Comparison of ENCODE assay signal across 8 cellular contexts in the genomic region with DNA sequence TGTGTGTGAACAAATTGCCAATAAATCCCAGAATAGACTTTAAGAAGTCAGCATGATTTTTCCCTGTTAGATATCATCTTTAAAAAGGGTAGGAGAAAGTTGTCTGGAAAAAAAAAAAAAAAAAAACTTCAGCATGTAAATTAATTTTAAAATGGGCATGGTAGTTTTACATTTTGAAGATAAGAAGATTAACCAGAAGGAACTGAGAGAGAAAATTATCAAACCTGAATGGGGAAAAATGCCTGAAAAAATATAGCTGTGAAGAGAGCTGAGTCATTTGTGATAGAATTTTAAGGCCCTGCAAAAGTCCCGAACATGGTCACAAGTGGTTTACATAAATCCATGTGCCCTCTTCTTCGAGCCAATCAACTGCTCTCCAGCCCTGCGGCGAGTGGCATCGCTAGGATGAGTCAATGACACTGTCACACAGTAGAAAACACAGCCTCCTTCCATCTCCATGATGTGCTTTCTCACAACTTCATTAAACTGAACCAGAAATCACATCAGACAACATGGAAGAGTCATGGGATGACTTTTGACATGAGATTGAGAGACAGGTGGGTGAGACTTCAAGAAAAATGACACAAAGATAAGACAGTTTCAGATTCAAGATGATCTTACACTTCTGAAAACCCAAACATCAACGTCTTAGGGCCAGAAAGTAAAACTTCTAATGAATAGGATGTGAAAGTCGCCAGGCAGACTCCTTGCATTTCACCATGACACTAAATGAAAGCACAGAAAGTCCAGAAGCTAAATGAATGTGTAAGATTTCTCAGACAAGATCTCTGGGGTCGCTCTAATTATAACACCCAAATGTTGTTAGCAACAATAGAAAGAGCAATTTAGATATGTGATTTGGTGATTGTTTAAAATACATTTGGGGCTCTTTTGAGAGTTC.
DNase-seq lines count a peak whose midpoint lies in the region; ATAC-seq and TF ChIP-seq lines count a peak whose summit lies in the region.

No MANE protein-coding gene starts in this region.

- no peak for TF ChIP-seq CTCF in WTC11 (IDR thresholded peaks at IDR 0.05)

- DNase-seq in activated CD4-positive, CD25-positive, alpha-beta regulatory T cell treated with anti-CD3 and anti-CD28 coated beads, Interleukin-2, amount 50 U/mL, for 72 hours: peak; percentile 52
- DNase-seq in stimulated activated CD4-positive, alpha-beta T cell treated with anti-CD3 and anti-CD28 coated beads, Interleukin-12 subunit alpha, Interleukin-12 subunit beta, amount 100 ng/mL, for 4 hours: peak; percentile 59
- DNase-seq in NCI-H1048 (lab: John Stamatoyannopoulos, UW) (no peak), WTC11 (ENCODE audit: low spot score) (no peak), NCI-H524 (lab: John Stamatoyannopoulos, UW) (no peak), DMS79 treated with DMSO at 0.1 percent for 48 hours (lab: John Stamatoyannopoulos, UW) (no peak)

- H3K36me3 Mint-ChIP-seq in WTC11: no peaks in the 10 kb centered on the region

- no peak overlapping the region for H3K27ac Mint-ChIP-seq in WTC11

- ATAC-seq in GM18868 (IDR thresholded peaks at IDR 0.05; ENCODE audit: unreplicated experiment) (peak; percentile 91), HG02885 (IDR thresholded peaks at IDR 0.05; ENCODE audit: poor library complexity, unreplicated experiment) (peak; percentile 88), WTC11 (no peak)

- peaks cover 13% of the 10 kb centered on the region for H3K4me1 Mint-ChIP-seq in WTC11

- POLR2A ChIA-PET in WTC11 (lab: Charles Lee): no interaction called here

- no peak overlapping the region for H3K4me3 Mint-ChIP-seq in WTC11

- H3K27me3 Mint-ChIP-seq in WTC11 (ENCODE audit: low read depth): no peaks in the 10 kb centered on the region

- CTCF ChIA-PET in WTC11 (lab: Charles Lee): no interaction called here

- peaks cover 15% of the 10 kb centered on the region for H3K9me3 Mint-ChIP-seq in WTC11

TF ChIP-seq in WTC11, 78 proteins besides CTCF, POLR2A, EP300 and RAD21:
- TF ChIP-seq, protein P1, sequence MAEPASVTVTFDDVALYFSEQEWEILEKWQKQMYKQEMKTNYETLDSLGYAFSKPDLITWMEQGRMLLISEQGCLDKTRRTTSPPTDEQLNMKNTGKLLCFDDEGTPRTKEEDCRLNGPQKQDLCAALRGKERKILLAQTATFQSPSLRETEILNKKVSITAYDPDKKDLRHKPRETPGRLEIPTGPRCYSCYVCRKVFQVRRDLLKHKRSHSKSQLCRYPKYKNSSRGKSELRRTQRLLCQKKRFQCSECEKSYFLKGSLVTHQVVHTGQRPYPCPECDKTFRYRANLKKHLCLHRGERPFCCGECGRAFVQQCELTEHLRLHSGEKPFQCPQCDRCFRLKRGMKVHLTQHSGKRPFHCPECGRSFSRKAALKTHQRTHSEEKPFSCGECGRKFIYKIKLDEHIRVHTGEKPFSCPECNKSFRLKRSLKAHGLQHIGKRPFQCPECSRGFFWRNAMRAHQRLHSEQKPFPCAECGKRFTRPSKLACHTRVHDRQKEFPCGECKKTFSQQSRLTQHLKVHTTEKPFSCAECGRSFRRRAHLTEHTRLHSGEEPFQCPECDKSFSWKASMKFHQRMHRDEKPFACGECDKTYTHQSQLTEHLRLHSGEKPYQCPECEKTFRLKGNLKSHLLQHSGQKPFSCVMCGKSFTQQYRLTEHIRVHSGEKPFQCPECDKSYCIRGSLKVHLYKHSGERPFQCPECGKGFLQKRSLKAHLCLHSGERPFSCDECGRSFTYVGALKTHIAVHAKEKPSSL (CRISPR knock-in tag; conservative IDR thresholded peaks at IDR 0.05): no peak
- no peak for TF ChIP-seq SMAD4 (CRISPR knock-in tag; IDR thresholded peaks at IDR 0.05)
- no peak for TF ChIP-seq ZNF671 (CRISPR knock-in tag; IDR thresholded peaks at IDR 0.05)
- TF ChIP-seq, protein P2, sequence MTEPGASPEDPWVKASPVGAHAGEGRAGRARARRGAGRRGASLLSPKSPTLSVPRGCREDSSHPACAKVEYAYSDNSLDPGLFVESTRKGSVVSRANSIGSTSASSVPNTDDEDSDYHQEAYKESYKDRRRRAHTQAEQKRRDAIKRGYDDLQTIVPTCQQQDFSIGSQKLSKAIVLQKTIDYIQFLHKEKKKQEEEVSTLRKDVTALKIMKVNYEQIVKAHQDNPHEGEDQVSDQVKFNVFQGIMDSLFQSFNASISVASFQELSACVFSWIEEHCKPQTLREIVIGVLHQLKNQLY (CRISPR knock-in tag; IDR thresholded peaks at IDR 0.05): no peak
TF ChIP-seq in WTC11: peak in this region for 0.

Comparison
In these comparisons a context has a peak if more than half of its experiments do, and no peak if none do; other contexts are left out.
1. DNase-seq: peak in activated CD4-positive, CD25-positive, alpha-beta regulatory T cell treated with anti-CD3 and anti-CD28 coated beads, Interleukin-2, amount 50 U/mL, for 72 hours (single experiment) and stimulated activated CD4-positive, alpha-beta T cell treated with anti-CD3 and anti-CD28 coated beads, Interleukin-12 subunit alpha, Interleukin-12 subunit beta, amount 100 ng/mL, for 4 hours (single experiment); none in NCI-H1048 (single experiment), WTC11 (single experiment), NCI-H524 (0 of 2) and DMS79 treated with DMSO at 0.1 percent for 48 hours (single experiment).